In the genomic region with DNA sequence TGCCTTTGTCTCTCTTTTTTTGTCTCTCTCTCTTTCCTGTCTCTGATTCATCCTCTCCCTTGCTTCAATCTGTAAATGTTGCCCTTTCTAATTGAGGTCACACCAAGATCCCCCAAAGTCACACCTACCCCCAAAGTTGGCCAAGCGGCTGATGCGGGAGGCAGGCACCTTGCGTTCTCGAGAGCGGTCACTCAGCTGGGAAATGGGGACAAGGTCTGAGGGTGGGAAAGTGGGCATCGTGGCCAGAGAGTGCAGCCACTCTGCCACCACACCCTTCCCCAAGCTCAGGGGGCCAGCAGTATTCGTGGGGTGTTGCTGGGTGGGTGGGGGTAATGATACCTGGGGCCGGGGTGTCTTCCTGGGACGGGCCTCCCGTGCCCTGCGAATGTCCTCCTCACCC, we compare ENCODE assay signal across 2 cellular contexts.
TF ChIP-seq lines count a peak whose summit lies in the region.

No MANE protein-coding gene starts in this region.

TF ChIP-seq in SK-N-SH, 30 proteins besides CTCF, POLR2A, EP300 and RAD21 (continued from another document):
- TF ChIP-seq MEF2A (IDR thresholded peaks at IDR 0.05; ENCODE audit: borderline replicate concordance, low read depth) (no peak), GABPA (IDR thresholded peaks at IDR 0.05; ENCODE audit: low read depth) (no peak), YY1 (IDR thresholded peaks at IDR 0.05; ENCODE audit: low read depth) (no peak), JUND (IDR thresholded peaks at IDR 0.05) (no peak), REST (IDR thresholded peaks at IDR 0.05; ENCODE audit: low read depth, low read length) (no peak), NFIC (IDR thresholded peaks at IDR 0.05; ENCODE audit: borderline replicate concordance) (no peak), USF2 (IDR thresholded peaks at IDR 0.05; ENCODE audit: borderline replicate concordance, low read depth, low read length) (no peak), MXI1 (IDR thresholded peaks at IDR 0.05; ENCODE audit: low read depth, low read length) (no peak), TEAD4 (IDR thresholded peaks at IDR 0.05; ENCODE audit: borderline replicate concordance, insufficient read depth) (no peak)
- TF ChIP-seq, protein P1, sequence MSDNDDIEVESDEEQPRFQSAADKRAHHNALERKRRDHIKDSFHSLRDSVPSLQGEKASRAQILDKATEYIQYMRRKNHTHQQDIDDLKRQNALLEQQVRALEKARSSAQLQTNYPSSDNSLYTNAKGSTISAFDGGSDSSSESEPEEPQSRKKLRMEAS (IDR thresholded peaks at IDR 0.05; ENCODE audit: low read depth): no peak
TF ChIP-seq in SK-N-SH: peak in this region for 0.

TF ChIP-seq in SK-N-SH treated with all-trans-retinoic acid at 6 μM for 48 hours, 23 proteins besides CTCF, POLR2A, EP300 and RAD21 (continued from another document):
- TF ChIP-seq, protein P2, sequence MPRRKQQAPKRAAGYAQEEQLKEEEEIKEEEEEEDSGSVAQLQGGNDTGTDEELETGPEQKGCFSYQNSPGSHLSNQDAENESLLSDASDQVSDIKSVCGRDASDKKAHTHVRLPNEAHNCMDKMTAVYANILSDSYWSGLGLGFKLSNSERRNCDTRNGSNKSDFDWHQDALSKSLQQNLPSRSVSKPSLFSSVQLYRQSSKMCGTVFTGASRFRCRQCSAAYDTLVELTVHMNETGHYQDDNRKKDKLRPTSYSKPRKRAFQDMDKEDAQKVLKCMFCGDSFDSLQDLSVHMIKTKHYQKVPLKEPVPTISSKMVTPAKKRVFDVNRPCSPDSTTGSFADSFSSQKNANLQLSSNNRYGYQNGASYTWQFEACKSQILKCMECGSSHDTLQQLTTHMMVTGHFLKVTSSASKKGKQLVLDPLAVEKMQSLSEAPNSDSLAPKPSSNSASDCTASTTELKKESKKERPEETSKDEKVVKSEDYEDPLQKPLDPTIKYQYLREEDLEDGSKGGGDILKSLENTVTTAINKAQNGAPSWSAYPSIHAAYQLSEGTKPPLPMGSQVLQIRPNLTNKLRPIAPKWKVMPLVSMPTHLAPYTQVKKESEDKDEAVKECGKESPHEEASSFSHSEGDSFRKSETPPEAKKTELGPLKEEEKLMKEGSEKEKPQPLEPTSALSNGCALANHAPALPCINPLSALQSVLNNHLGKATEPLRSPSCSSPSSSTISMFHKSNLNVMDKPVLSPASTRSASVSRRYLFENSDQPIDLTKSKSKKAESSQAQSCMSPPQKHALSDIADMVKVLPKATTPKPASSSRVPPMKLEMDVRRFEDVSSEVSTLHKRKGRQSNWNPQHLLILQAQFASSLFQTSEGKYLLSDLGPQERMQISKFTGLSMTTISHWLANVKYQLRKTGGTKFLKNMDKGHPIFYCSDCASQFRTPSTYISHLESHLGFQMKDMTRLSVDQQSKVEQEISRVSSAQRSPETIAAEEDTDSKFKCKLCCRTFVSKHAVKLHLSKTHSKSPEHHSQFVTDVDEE (CRISPR knock-in tag; IDR thresholded peaks at IDR 0.05): no peak
- TF ChIP-seq CSRNP3 (CRISPR knock-in tag; IDR thresholded peaks at IDR 0.05): no peak
TF ChIP-seq in SK-N-SH treated with all-trans-retinoic acid at 6 μM for 48 hours: peak in this region for 0.
